29 cellular contexts compared by ENCODE assay signal in the genomic region with DNA sequence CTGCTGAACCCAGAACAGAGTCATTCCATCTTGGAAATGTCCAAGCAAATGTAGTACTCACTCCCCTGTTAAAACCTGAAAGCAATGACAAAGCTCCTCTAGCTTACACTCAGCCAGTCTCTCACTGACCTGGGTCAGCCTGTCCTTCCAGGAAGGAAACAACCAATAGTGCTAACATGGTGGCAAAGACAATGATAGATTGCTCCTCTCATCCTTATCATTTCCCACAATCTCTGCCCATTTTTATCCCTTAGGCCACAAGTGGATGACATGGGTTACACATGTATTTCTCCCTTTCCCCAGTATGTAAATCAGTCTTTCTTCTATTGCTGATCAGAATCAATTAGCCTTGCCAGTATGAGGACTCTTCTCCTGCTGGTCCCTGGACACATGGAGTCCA.
"Had no signal": no experiment of that assay in that cellular context is flagged by ENCODE, and none has a peak within 500 bp of the region (broad histone marks: within the 10 kb centered on the region; RNA-seq: fewer than 3 reads in every experiment).

No MANE protein-coding gene starts in this region.

- H3K9me3 ChIP-seq: stomach, suprapubic skin, testis, thoracic aorta, thyroid gland, tibial artery, tibial nerve, transverse colon, upper lobe of left lung, upper lobe of right lung, uterus, vagina had no signal

- H3K4me3 Mint-ChIP-seq: stimulated activated effector memory CD8-positive, alpha-beta T cell treated with anti-CD3 and anti-CD28 coated beads, Interleukin-12 subunit alpha, Interleukin-12 subunit beta, amount 100 ng/mL, for 72 hours; stimulated activated memory B cell treated with anti-CD40 and anti-IgM and Interleukin-4, amounts not matched to agents 10 μg/mL and 1 μg/mL and 100 μg/mL, for 72 hours; stimulated activated naive B cell treated with anti-CD40 and anti-IgM and Interleukin-4, amounts not matched to agents 10 μg/mL and 1 μg/mL and 100 μg/mL, for 72 hours; stimulated activated naive CD8-positive, alpha-beta T cell treated with anti-CD3 and anti-CD28 coated beads, Interleukin-15, amount 100 ng/mL, for 72 hours; stimulated activated naive CD8-positive, alpha-beta T cell treated with anti-CD3 and anti-CD28 coated beads, Interleukin-15, Interleukin-2, amounts not matched to agents 100 ng/mL and 50 ng/mL, for 24 hours; type B pancreatic cell had no signal

- H3K27me3 Mint-ChIP-seq: stimulated activated memory B cell treated with anti-CD40 and anti-IgM and Interleukin-4, amounts not matched to agents 10 μg/mL and 1 μg/mL and 100 μg/mL, for 72 hours; stimulated activated naive B cell treated with anti-CD40 and anti-IgM and Interleukin-4, amounts not matched to agents 10 μg/mL and 1 μg/mL and 100 μg/mL, for 72 hours; stimulated activated naive CD8-positive, alpha-beta T cell treated with anti-CD3 and anti-CD28 coated beads, Interleukin-15, amount 100 ng/mL, for 72 hours; stimulated activated naive CD8-positive, alpha-beta T cell treated with anti-CD3 and anti-CD28 coated beads, Interleukin-15, Interleukin-2, amounts not matched to agents 100 ng/mL and 50 ng/mL, for 24 hours had no signal

- H3K4me3 ChIP-seq: stomach, suprapubic skin, testis, thoracic aorta, thyroid gland, tibial artery, tibial nerve, transverse colon, upper lobe of left lung, upper lobe of right lung, uterus, vagina had no signal

- DNase-seq: stimulated activated CD4-positive, alpha-beta T cell treated with anti-CD3 and anti-CD28 coated beads, Interleukin-2, amount 100 ng/mL, for 48 hours; stimulated activated CD4-positive, alpha-beta T cell treated with anti-CD3 and anti-CD28 coated beads, Interleukin-4, amount 100 ng/mL, for 1 hour; stimulated activated CD4-positive, alpha-beta T cell treated with anti-CD3 and anti-CD28 coated beads, Interleukin-4, amount 100 ng/mL, for 24 hours; stimulated activated CD4-positive, alpha-beta T cell treated with anti-CD3 and anti-CD28 coated beads, Interleukin-4, amount 100 ng/mL, for 4 hours; stimulated activated CD8-positive, alpha-beta memory T cell treated with anti-CD3 and anti-CD28 coated beads, Interleukin-4, amount 100 ng/mL, for 48 hours; stimulated activated naive B cell treated with anti-CD40 and anti-IgM and Interleukin-4, amounts not matched to agents 10 μg/mL and 1 μg/mL and 100 μg/mL, for 72 hours; stimulated activated naive CD4-positive, alpha-beta T cell; stimulated activated naive CD4-positive, alpha-beta T cell treated with Interleukin-2 at 50 U/mL for 16 hours; stimulated activated naive CD8-positive, alpha-beta T cell treated with anti-CD3 and anti-CD28 coated beads, Interleukin-15, amount 100 ng/mL, for 72 hours; stimulated activated naive CD8-positive, alpha-beta T cell treated with anti-CD3 and anti-CD28 coated beads, Interleukin-15, Interleukin-2, amounts not matched to agents 100 U/mL and 50 U/mL, for 24 hours; stomach; substantia nigra; testis; thyroid gland; tibial artery; transverse colon; trophoblast cell; upper lobe of left lung; upper lobe of right lung; uterus had no signal

- H3K4me1 ChIP-seq: stomach, suprapubic skin, testis, thyroid gland, tibial artery, tibial nerve, transverse colon, upper lobe of left lung, upper lobe of right lung, uterus, vagina had no signal

- H3K27ac ChIP-seq: stomach, suprapubic skin, testis, thoracic aorta, thyroid gland, tibial artery, tibial nerve, transverse colon, upper lobe of left lung, upper lobe of right lung, uterus, vagina had no signal

- H3K36me3 Mint-ChIP-seq: stimulated activated effector memory CD8-positive, alpha-beta T cell treated with anti-CD3 and anti-CD28 coated beads, Interleukin-12 subunit alpha, Interleukin-12 subunit beta, amount 100 ng/mL, for 72 hours; stimulated activated memory B cell treated with anti-CD40 and anti-IgM and Interleukin-4, amounts not matched to agents 10 μg/mL and 1 μg/mL and 100 μg/mL, for 72 hours; stimulated activated naive B cell treated with anti-CD40 and anti-IgM and Interleukin-4, amounts not matched to agents 10 μg/mL and 1 μg/mL and 100 μg/mL, for 72 hours; type B pancreatic cell had no signal

- H3K4me1 Mint-ChIP-seq: stimulated activated effector memory CD8-positive, alpha-beta T cell treated with anti-CD3 and anti-CD28 coated beads, Interleukin-12 subunit alpha, Interleukin-12 subunit beta, amount 100 ng/mL, for 72 hours had no signal

- FAIRE-seq: urothelium cell line had no signal

- H3K36me3 ChIP-seq: stomach, suprapubic skin, thoracic aorta, thyroid gland, tibial artery, tibial nerve, transverse colon, upper lobe of left lung, upper lobe of right lung, uterus, vagina had no signal

- H3K9me3 Mint-ChIP-seq: stimulated activated effector memory CD8-positive, alpha-beta T cell treated with anti-CD3 and anti-CD28 coated beads, Interleukin-12 subunit alpha, Interleukin-12 subunit beta, amount 100 ng/mL, for 72 hours; stimulated activated memory B cell treated with anti-CD40 and anti-IgM and Interleukin-4, amounts not matched to agents 10 μg/mL and 1 μg/mL and 100 μg/mL, for 72 hours; stimulated activated naive B cell treated with anti-CD40 and anti-IgM and Interleukin-4, amounts not matched to agents 10 μg/mL and 1 μg/mL and 100 μg/mL, for 72 hours; stimulated activated naive CD8-positive, alpha-beta T cell treated with anti-CD3 and anti-CD28 coated beads, Interleukin-15, amount 100 ng/mL, for 72 hours; stimulated activated naive CD8-positive, alpha-beta T cell treated with anti-CD3 and anti-CD28 coated beads, Interleukin-15, Interleukin-2, amounts not matched to agents 100 ng/mL and 50 ng/mL, for 24 hours had no signal

- H3K27ac Mint-ChIP-seq: stimulated activated effector memory CD8-positive, alpha-beta T cell treated with anti-CD3 and anti-CD28 coated beads, Interleukin-12 subunit alpha, Interleukin-12 subunit beta, amount 100 ng/mL, for 72 hours; stimulated activated memory B cell treated with anti-CD40 and anti-IgM and Interleukin-4, amounts not matched to agents 10 μg/mL and 1 μg/mL and 100 μg/mL, for 72 hours; stimulated activated naive B cell treated with anti-CD40 and anti-IgM and Interleukin-4, amounts not matched to agents 10 μg/mL and 1 μg/mL and 100 μg/mL, for 72 hours; stimulated activated naive CD8-positive, alpha-beta T cell treated with anti-CD3 and anti-CD28 coated beads, Interleukin-15, amount 100 ng/mL, for 72 hours; stimulated activated naive CD8-positive, alpha-beta T cell treated with anti-CD3 and anti-CD28 coated beads, Interleukin-15, Interleukin-2, amounts not matched to agents 100 ng/mL and 50 ng/mL, for 24 hours; type B pancreatic cell had no signal

- ATAC-seq: stimulated activated memory B cell treated with anti-CD40 and anti-IgM and Interleukin-4, amounts not matched to agents 10 μg/mL and 1 μg/mL and 100 μg/mL, for 72 hours; stimulated activated naive B cell treated with anti-CD40 and anti-IgM and Interleukin-4, amounts not matched to agents 10 μg/mL and 1 μg/mL and 100 μg/mL, for 72 hours; stimulated activated naive CD8-positive, alpha-beta T cell treated with anti-CD3 and anti-CD28 coated beads, Interleukin-15, amount 100 ng/mL, for 72 hours; stimulated activated naive CD8-positive, alpha-beta T cell treated with anti-CD3 and anti-CD28 coated beads, Interleukin-15, Interleukin-2, amounts not matched to agents 100 U/mL and 50 U/mL, for 24 hours; upper lobe of right lung had no signal

- H3K27me3 ChIP-seq: stomach, suprapubic skin, testis, thyroid gland, tibial artery, tibial nerve, transverse colon, upper lobe of left lung, upper lobe of right lung, uterus, vagina had no signal
